Comparison of ENCODE assay signal across 18 cellular contexts in the genomic region with DNA sequence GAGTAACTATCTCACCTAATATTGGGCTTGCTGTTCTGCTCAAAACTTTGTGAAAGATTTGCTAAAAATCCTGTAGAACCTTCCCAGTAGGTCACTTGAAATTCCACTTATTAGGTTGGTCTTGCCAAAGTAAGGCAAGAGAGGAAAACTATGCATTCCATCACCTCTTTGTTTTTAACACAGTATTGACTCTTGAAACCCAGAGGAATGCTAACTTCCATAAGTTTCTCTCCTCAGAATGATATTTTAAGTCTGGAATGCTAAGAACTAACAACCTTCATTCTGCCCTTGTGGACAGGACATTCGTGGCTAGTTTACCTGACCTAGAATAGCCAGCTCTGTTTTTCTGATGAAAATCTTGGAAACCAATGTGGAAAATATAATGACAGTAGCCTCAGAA.
DNase-seq lines count a peak whose midpoint lies in the region; FAIRE-seq and TF ChIP-seq lines count a peak whose summit lies in the region.
"Had no signal": no experiment of that assay in that cellular context is flagged by ENCODE, and none has a peak within 500 bp of the region (broad histone marks: within the 10 kb centered on the region; RNA-seq: fewer than 3 reads in every experiment).

No MANE protein-coding gene starts in this region.

- no peak for FAIRE-seq in astrocyte (lab: Jason Lieb, UNC)
- FAIRE-seq: A204.1, GM12878, GM18507 had no signal

- no peaks in the 10 kb centered on the region for H3K79me2 ChIP-seq in astrocyte (ENCODE audit: insufficient read depth, low read length)
- H3K79me2 ChIP-seq in mesendoderm (ENCODE audit: control insufficient read depth, insufficient read depth, low read length) = no peaks in the 10 kb centered on the region

- H3K9ac ChIP-seq in astrocyte (ENCODE audit: low read length) = no peak overlapping the region
- H3K9ac ChIP-seq in mesendoderm (ENCODE audit: low read length) = no peak overlapping the region
- H3K9ac ChIP-seq: BLaER1 had no signal

- TF ChIP-seq CTCF in astrocyte (IDR thresholded peaks at IDR 0.05; ENCODE audit: insufficient read depth, low read depth, low read length) = no peak
- TF ChIP-seq CTCF in thyroid gland (IDR thresholded peaks at IDR 0.05) = no peak

- H3K27me3 ChIP-seq in astrocyte (ENCODE audit: insufficient read depth, low read length) (no peaks in the 10 kb centered on the region), thyroid gland (no peaks in the 10 kb centered on the region), mesendoderm (ENCODE audit: insufficient read depth, low read length, poor library complexity) (no peaks in the 10 kb centered on the region)
- H3K27me3 ChIP-seq: BLaER1 had no signal

- H3K36me3 ChIP-seq in astrocyte (ENCODE audit: insufficient read depth, low read length) (no peaks in the 10 kb centered on the region), thyroid gland (no peaks in the 10 kb centered on the region), mesendoderm (ENCODE audit: control insufficient read depth, insufficient read depth, low read length) (no peaks in the 10 kb centered on the region)
- H3K36me3 ChIP-seq: BLaER1 had no signal

- H2BK5ac ChIP-seq in mesendoderm (ENCODE audit: low read length) = no peak overlapping the region

- H3K79me1 ChIP-seq in mesendoderm (ENCODE audit: low read length) = no peaks in the 10 kb centered on the region

- intact Hi-C loops in dendritic cell treated with granulocyte-macrophage colony-stimulating factor and Interleukin-4, amounts not matched to agents 40 ng/mL and 50 ng/mL, for 4 days (cut with micrococcal nuclease) = loop anchor here (5.0 kb wide), 1 partner anchor 38 kb away; no protein-coding TSS in a partner anchor
- intact Hi-C loops in thyroid gland (cut with DNase I) = no loop called here

- H3K9me3 ChIP-seq in astrocyte (ENCODE audit: insufficient read depth, low read depth, low read length) (no peaks in the 10 kb centered on the region), thyroid gland (no peaks in the 10 kb centered on the region)
- H3K9me3 ChIP-seq: BLaER1, Caco-2 had no signal

- H3K56ac ChIP-seq in mesendoderm (ENCODE audit: low read length) = no peak overlapping the region

- no peak for TF ChIP-seq POLR2A in thyroid gland (IDR thresholded peaks at IDR 0.05)

- WGBS in thyroid gland, 2 donors = 10 to 14% methylated on average over 1 of the region's 1 CpG
- WGBS in mesendoderm (ENCODE audit: extremely low coverage, insufficient coverage, low lambda C conversion rate) = no CpG with 5 or more reads among the region's 1 CpG

- no peak overlapping the region for H4K5ac ChIP-seq in mesendoderm (ENCODE audit: low read length)

- no peak overlapping the region for H2AK5ac ChIP-seq in mesendoderm (ENCODE audit: low read length)

- no peak overlapping the region for H3K23ac ChIP-seq in mesendoderm (ENCODE audit: low read length)

- H3K27me3 Mint-ChIP-seq in astrocyte (ENCODE audit: low read depth, unreplicated experiment) = no peaks in the 10 kb centered on the region
- peaks cover 4% of the 10 kb centered on the region for H3K27me3 Mint-ChIP-seq in dendritic cell treated with granulocyte-macrophage colony-stimulating factor and Interleukin-4, amounts not matched to agents 40 ng/mL and 50 ng/mL, for 4 days

- H3K4me1 ChIP-seq in astrocyte (ENCODE audit: insufficient read depth, low read length) (peaks cover 17% of the 10 kb centered on the region), thyroid gland (peaks cover 7 to 13% of the 10 kb centered on the region in 2 donors), mesendoderm (ENCODE audit: control insufficient read depth, low read depth, low read length) (no peaks in the 10 kb centered on the region)
- H3K4me1 ChIP-seq: Caco-2 had no signal

- DNase-seq in EH (ENCODE audit: low read depth) (peak; percentile 17), astrocyte (ENCODE audit: low read depth) (peak; percentile 58), thyroid gland (no peak), KBM-7 (no peak), hippocampal formation (lab: John Stamatoyannopoulos, UW) (no peak), mesendoderm (no peak)
- DNase-seq: AML-193; Caco-2; CD8-positive, alpha-beta memory T cell; DMS53; HCEC 1CT; HFFc6; KG1 had no signal

- no peak overlapping the region for H2BK120ac ChIP-seq in mesendoderm (ENCODE audit: low read depth, low read length)

- no peak overlapping the region for H3K27ac Mint-ChIP-seq in astrocyte (ENCODE audit: unreplicated experiment)
- peak overlapping the region; percentile 18 for H3K27ac Mint-ChIP-seq in dendritic cell treated with granulocyte-macrophage colony-stimulating factor and Interleukin-4, amounts not matched to agents 40 ng/mL and 50 ng/mL, for 4 days
- H3K27ac Mint-ChIP-seq: CD8-positive, alpha-beta memory T cell; HFFc6 had no signal

- H3K4me3 ChIP-seq in astrocyte (ENCODE audit: insufficient read depth, low read depth, low read length) (no peak overlapping the region), thyroid gland (replicated peaks in 1 of 3) (no peak overlapping the region), mesendoderm (ENCODE audit: low read length) (no peak overlapping the region)
- H3K4me3 ChIP-seq: BLaER1, GM12878 had no signal

- no peak overlapping the region for H2BK15ac ChIP-seq in mesendoderm (replicated peaks; ENCODE audit: low read depth)

- H3K4me1 Mint-ChIP-seq in astrocyte (ENCODE audit: low read depth, unreplicated experiment) = peaks cover 35% of the 10 kb centered on the region
- H3K4me1 Mint-ChIP-seq in dendritic cell treated with granulocyte-macrophage colony-stimulating factor and Interleukin-4, amounts not matched to agents 40 ng/mL and 50 ng/mL, for 4 days (ENCODE audit: low read depth) = peaks cover 41% of the 10 kb centered on the region

- no peak overlapping the region for H2AFZ ChIP-seq in astrocyte (ENCODE audit: low read depth, low read length)

- no peak overlapping the region for H4K8ac ChIP-seq in mesendoderm (ENCODE audit: low read depth, low read length)

- no peak overlapping the region for H3K4ac ChIP-seq in mesendoderm (ENCODE audit: low read depth, low read length)

- no peak overlapping the region for H3K18ac ChIP-seq in mesendoderm (ENCODE audit: low read length)

- no peak overlapping the region for H3K4me2 ChIP-seq in astrocyte (ENCODE audit: low read length)
- no peak overlapping the region for H3K4me2 ChIP-seq in mesendoderm (ENCODE audit: low read length)
- H3K4me2 ChIP-seq: BLaER1 had no signal

- no peaks in the 10 kb centered on the region for H3K9me3 Mint-ChIP-seq in astrocyte (ENCODE audit: unreplicated experiment)
- H3K9me3 Mint-ChIP-seq in dendritic cell treated with granulocyte-macrophage colony-stimulating factor and Interleukin-4, amounts not matched to agents 40 ng/mL and 50 ng/mL, for 4 days = no peaks in the 10 kb centered on the region
- H3K9me3 Mint-ChIP-seq: CD8-positive, alpha-beta memory T cell; HFFc6 had no signal

- in situ Hi-C loops in KBM-7 (cut with MboI; ENCODE audit: low pct_unique_long_range_greater_than_20kb, low sequenced_read_pairs) = no loop called here

- no peaks in the 10 kb centered on the region for H4K20me1 ChIP-seq in astrocyte (ENCODE audit: insufficient read depth, low read length)
- H4K20me1 ChIP-seq: BLaER1 had no signal

- H3K27ac ChIP-seq in astrocyte (ENCODE audit: low read depth, low read length) (no peak overlapping the region), thyroid gland (peak overlapping the region; percentile 0 to 48 (median 47)), mesendoderm (ENCODE audit: low read depth, low read length) (no peak overlapping the region)
- H3K27ac ChIP-seq: BLaER1 had no signal

- no peak overlapping the region for H3K4me3 Mint-ChIP-seq in astrocyte (ENCODE audit: unreplicated experiment)
- no peak overlapping the region for H3K4me3 Mint-ChIP-seq in dendritic cell treated with granulocyte-macrophage colony-stimulating factor and Interleukin-4, amounts not matched to agents 40 ng/mL and 50 ng/mL, for 4 days
- H3K4me3 Mint-ChIP-seq: CD8-positive, alpha-beta memory T cell; HFFc6 had no signal

- H3K36me3 Mint-ChIP-seq in astrocyte (ENCODE audit: low read depth, unreplicated experiment) = no peaks in the 10 kb centered on the region
- no peaks in the 10 kb centered on the region for H3K36me3 Mint-ChIP-seq in dendritic cell treated with granulocyte-macrophage colony-stimulating factor and Interleukin-4, amounts not matched to agents 40 ng/mL and 50 ng/mL, for 4 days (ENCODE audit: low read depth)
- H3K36me3 Mint-ChIP-seq: CD8-positive, alpha-beta memory T cell had no signal

Comparison
In these comparisons a context has a peak if more than half of its experiments do, and no peak if none do; other contexts are left out.
1. DNase-seq: peak in EH (single experiment) and astrocyte (single experiment); none in thyroid gland (0 of 2), KBM-7 (single experiment), hippocampal formation (0 of 2) and mesendoderm (single experiment).
2. H3K27ac ChIP-seq: peak in thyroid gland (3 of 3); none in astrocyte (single experiment) and mesendoderm (single experiment).